ENCODE assay signal across 31 cellular contexts in genomic region chr9:136775191-136775590, GRCh38. TPM values are rescaled to one million over a fixed set of nuclear protein-coding genes. Genes with fewer than 3 reads are reported as not detected.
"Had no signal": no experiment of that assay in that cellular context is flagged by ENCODE, and none has a peak within 500 bp of the region (broad histone marks: within the 10 kb centered on the region; RNA-seq: fewer than 3 reads in every experiment).

No MANE protein-coding gene starts in this region.

- H3K27ac ChIP-seq: epithelial cell of prostate, gastrocnemius medialis, left lung, neural progenitor cell, psoas muscle, sigmoid colon, spleen, thoracic aorta, tibial nerve, upper lobe of left lung, uterus had no signal

- H3K4me3 ChIP-seq: gastrocnemius medialis, left lung, neural progenitor cell, psoas muscle, sigmoid colon, spleen, thoracic aorta, tibial nerve, upper lobe of left lung, uterus had no signal

- H3K36me3 ChIP-seq: gastrocnemius medialis, left lung, neural progenitor cell, sigmoid colon, spleen, thoracic aorta, tibial nerve, upper lobe of left lung, uterus had no signal

- ATAC-seq: gastrocnemius medialis; left cardiac atrium; left lung; naive thymus-derived CD4-positive, alpha-beta T cell; psoas muscle; stimulated activated naive B cell treated with anti-CD40 and anti-IgM and Interleukin-4, amounts not matched to agents 10 μg/mL and 1 μg/mL and 100 μg/mL, for 72 hours had no signal

- H3K4me1 ChIP-seq: gastrocnemius medialis, left lung, neural progenitor cell, psoas muscle, sigmoid colon, tibial nerve, upper lobe of left lung, uterus had no signal

- H3K27me3 ChIP-seq: gastrocnemius medialis, left lung, sigmoid colon, spleen, tibial nerve, upper lobe of left lung, uterus had no signal

- DNase-seq: cortex of kidney; foreskin fibroblast; gastrocnemius medialis; head of caudate nucleus; left cardiac atrium; mesendoderm; midbrain; naive thymus-derived CD4-positive, alpha-beta T cell; right cardiac atrium; sigmoid colon; spleen; stimulated activated CD4-positive, alpha-beta T cell treated with anti-CD3 and anti-CD28 coated beads, Interleukin-4, amount 100 ng/mL, for 4 hours; stimulated activated naive B cell treated with anti-CD40 and anti-IgM and Interleukin-4, amounts not matched to agents 10 μg/mL and 1 μg/mL and 100 μg/mL, for 72 hours; uterus had no signal

- H3K9me3 ChIP-seq: psoas muscle, uterus had no signal

- H3K9ac ChIP-seq: neural progenitor cell had no signal

RNA-seq across cellular contexts. Expression of gene LCN15, which starts 10.9 kb away (rescaled TPM):
- total RNA-seq: esophagus mucosa; gastrocnemius medialis; kidney epithelial cell; left lung; lower leg skin; lung microvascular endothelial cell; mucosa of gallbladder; naive thymus-derived CD4-positive, alpha-beta T cell; osteocyte; renal cortical epithelial cell; sigmoid colon; skeletal muscle tissue; thoracic aorta; tibial nerve; uterus had no signal
- polyA plus RNA-seq: naive thymus-derived CD4-positive, alpha-beta T cell; spleen had no signal

RNA-seq across cellular contexts. Expression of gene LCN8, which starts 17.1 kb away (rescaled TPM):
- total RNA-seq: dermis microvascular lymphatic vessel endothelial cell, esophagus mucosa, gastrocnemius medialis, glomerular endothelial cell, kidney epithelial cell, left cardiac atrium, left lung, lower leg skin, lung microvascular endothelial cell, mucosa of gallbladder, osteocyte, renal cortical epithelial cell, right cardiac atrium, sigmoid colon, skeletal muscle tissue, thoracic aorta, upper lobe of left lung had no signal
- polyA plus RNA-seq: naive thymus-derived CD4-positive, alpha-beta T cell; right cardiac atrium had no signal

RNA-seq across cellular contexts. Expression of gene CCDC183, which starts 20.9 kb away (rescaled TPM):
- total RNA-seq: esophagus mucosa, psoas muscle had no signal

RNA-seq across cellular contexts. Expression of gene LCN6, which starts 26.9 kb away (rescaled TPM):
- total RNA-seq: dermis microvascular lymphatic vessel endothelial cell; glomerular endothelial cell; kidney epithelial cell; lung microvascular endothelial cell; naive thymus-derived CD4-positive, alpha-beta T cell; osteocyte; renal cortical epithelial cell; skeletal muscle tissue had no signal
- polyA plus RNA-seq: naive thymus-derived CD4-positive, alpha-beta T cell had no signal
